8 cellular contexts compared by ENCODE assay signal in the genomic region with DNA sequence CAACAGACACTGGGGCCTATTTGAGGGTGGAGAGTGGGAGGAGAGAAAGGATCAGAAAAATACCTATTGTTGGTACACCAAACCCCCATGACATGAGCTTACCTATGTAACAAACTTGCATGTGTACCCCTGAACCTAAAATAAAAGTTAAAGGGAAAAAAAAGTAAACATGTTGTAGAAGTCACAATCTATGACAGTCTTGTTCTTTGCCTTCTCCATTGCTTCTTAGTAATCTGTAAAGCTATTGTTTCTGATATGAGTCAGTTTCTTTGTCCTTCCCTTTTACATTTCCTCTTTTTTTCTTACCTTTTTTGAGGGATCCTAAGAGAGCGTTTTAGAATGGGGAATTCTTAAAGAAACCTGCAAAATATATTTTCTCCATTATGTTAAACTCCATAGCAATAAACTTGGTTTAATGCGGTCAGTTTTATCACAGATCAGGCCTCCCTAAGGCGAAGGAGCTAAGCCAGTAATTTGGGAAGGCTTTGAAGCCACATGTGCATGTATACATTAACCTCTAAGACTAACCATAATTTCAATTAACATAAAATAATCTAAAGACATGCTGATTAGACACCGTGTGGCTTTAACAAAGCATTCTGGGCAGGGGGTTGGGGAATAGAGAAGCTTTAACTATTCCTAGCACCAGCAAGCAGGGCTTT.
A peak's percentile ranks its signal among the peaks of the same experiment; 100 is the strongest.
DNase-seq lines count a peak whose midpoint lies in the region; ATAC-seq and TF ChIP-seq lines count a peak whose summit lies in the region.

No MANE protein-coding gene starts in this region.

- H4K91ac ChIP-seq in neuronal stem cell (ENCODE audit: low read depth, low read length, poor library complexity): no peak overlapping the region

- H3K27ac ChIP-seq in VCaP (peak overlapping the region; percentile 38), neuronal stem cell (replicated peaks; ENCODE audit: low read length) (no peak overlapping the region)

- no CpG with 5 or more reads among the region's 4 CpGs for WGBS in neuronal stem cell (ENCODE audit: extremely low coverage in 2 of 2, insufficient read length in 2 of 2, insufficient replicate concordance in 1 of 2), 2 donors

- no peak overlapping the region for H3K4ac ChIP-seq in neuronal stem cell (ENCODE audit: low read length)

- ATAC-seq in GM18520 (IDR thresholded peaks at IDR 0.05; ENCODE audit: unreplicated experiment) (peak; percentile 21), HG03039 (IDR thresholded peaks at IDR 0.05; ENCODE audit: unreplicated experiment) (peak; percentile 43), HG03097 (IDR thresholded peaks at IDR 0.05; ENCODE audit: low FRiP score, unreplicated experiment) (no peak)

- no peak overlapping the region for H3K23ac ChIP-seq in neuronal stem cell (ENCODE audit: low read depth, low read length, poor library complexity)

- no peak overlapping the region for H2AK5ac ChIP-seq in neuronal stem cell (ENCODE audit: low read depth, low read length)

- H3K4me2 ChIP-seq in neuronal stem cell (ENCODE audit: insufficient read depth, low read length, poor library complexity, severe bottlenecking): no peak overlapping the region

- no peak overlapping the region for H3K9ac ChIP-seq in neuronal stem cell (ENCODE audit: low read depth, low read length, poor library complexity)

- H2BK15ac ChIP-seq in neuronal stem cell (ENCODE audit: low read length): no peak overlapping the region

- no peaks in the 10 kb centered on the region for H3K27me3 ChIP-seq in neuronal stem cell (ENCODE audit: control insufficient read depth in 3 of 3, insufficient read depth in 3 of 3, low read depth in 1 of 3, low read length in 3 of 3)

- no peak overlapping the region for H4K8ac ChIP-seq in neuronal stem cell (ENCODE audit: low read depth, low read length)

- H3K18ac ChIP-seq in neuronal stem cell (ENCODE audit: low read length): no peak overlapping the region

- H3K4me3 ChIP-seq in neuronal stem cell (ENCODE audit: low read length in 2 of 2): no peak overlapping the region

- H3K79me1 ChIP-seq in neuronal stem cell (ENCODE audit: low read depth, low read length): no peaks in the 10 kb centered on the region

- no peak overlapping the region for H2BK120ac ChIP-seq in neuronal stem cell (ENCODE audit: low read depth, low read length)

- DNase-seq in neuronal stem cell (ENCODE audit: low spot score) (no peak), NCI-H345 (lab: John Stamatoyannopoulos, UW) (no peak), HT-29 (ENCODE audit: low spot score) (no peak)
- DNase-seq in stimulated activated CD4-positive, alpha-beta T cell treated with anti-CD3 and anti-CD28 coated beads, Interleukin-12 subunit alpha, Interleukin-12 subunit beta, amount 100 ng/mL, for 4 hours: no peak

- no peak overlapping the region for H2BK5ac ChIP-seq in neuronal stem cell (ENCODE audit: low read length)

- H2BK12ac ChIP-seq in neuronal stem cell (ENCODE audit: low read length): no peak overlapping the region

- H2AFZ ChIP-seq in neuronal stem cell (ENCODE audit: low read length): peak overlapping the region; percentile 69

- no peak overlapping the region for H3K14ac ChIP-seq in neuronal stem cell (ENCODE audit: low read length)

- no peaks in the 10 kb centered on the region for H3K36me3 ChIP-seq in neuronal stem cell (replicated peaks in 1 of 2; ENCODE audit: control insufficient read depth in 2 of 2, insufficient read depth in 2 of 2, low read length in 2 of 2)

- H3K9me3 ChIP-seq in neuronal stem cell (replicated peaks in 1 of 2; ENCODE audit: control insufficient read depth in 2 of 2, insufficient read depth in 1 of 2, low read depth in 1 of 2, low read length in 2 of 2): peaks cover 0 to 7% of the 10 kb centered on the region in 2 donors

- TF ChIP-seq CTCF in VCaP (conservative IDR thresholded peaks at IDR 0.05): no peak

- peaks cover 0 to 5% of the 10 kb centered on the region in 2 donors for H3K4me1 ChIP-seq in neuronal stem cell (ENCODE audit: control insufficient read depth in 2 of 2, insufficient read depth in 1 of 2, low read depth in 1 of 2, low read length in 2 of 2)
